1 cellular context compared by ENCODE assay signal in the genomic region with DNA sequence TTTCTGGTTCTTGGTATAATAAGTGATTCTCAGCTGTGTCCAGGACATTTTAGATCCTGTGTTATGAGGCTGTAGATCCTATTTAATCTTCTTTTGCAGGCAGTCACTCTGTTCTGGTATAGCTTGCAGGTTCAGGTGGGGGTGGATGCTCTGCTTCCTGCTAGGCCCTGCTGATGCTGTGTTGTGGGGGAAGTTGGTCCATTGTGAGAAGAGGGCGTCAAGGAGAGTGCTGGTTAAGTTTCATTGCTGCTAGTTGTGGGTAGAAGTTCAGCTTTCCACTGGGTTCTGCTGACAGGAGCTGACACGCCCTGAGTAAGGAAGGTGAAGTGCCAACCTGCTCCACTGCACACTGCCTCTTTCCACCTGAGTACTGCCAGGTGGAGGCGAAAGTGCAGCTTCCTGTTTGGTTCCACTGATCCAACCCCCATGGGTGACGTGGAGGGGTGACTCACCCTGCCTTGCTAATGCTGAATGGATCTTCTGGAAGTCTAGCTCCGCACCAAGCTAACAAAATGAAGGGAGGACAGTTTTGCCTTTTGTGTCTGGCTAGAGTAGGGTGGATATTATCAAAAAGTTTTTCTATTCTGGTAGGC.
TF ChIP-seq lines count a peak whose summit lies in the region.

No MANE protein-coding gene starts in this region.

TF ChIP-seq in IMR-90, 13 proteins besides CTCF, POLR2A, EP300 and RAD21 (continued from another document):
- no peak for TF ChIP-seq USF2 (IDR thresholded peaks at IDR 0.05; ENCODE audit: low read depth, low read length)
- TF ChIP-seq RFX5 (IDR thresholded peaks at IDR 0.05; ENCODE audit: low read depth, low read length) = no peak
- no peak for TF ChIP-seq BHLHE40 (IDR thresholded peaks at IDR 0.05; ENCODE audit: low read depth, low read length)
- no peak for TF ChIP-seq NFE2L2 (IDR thresholded peaks at IDR 0.05; ENCODE audit: low read depth, low read length)
- no peak for TF ChIP-seq CEBPB (IDR thresholded peaks at IDR 0.05; ENCODE audit: low read depth, low read length)
- no peak for TF ChIP-seq RCOR1 (IDR thresholded peaks at IDR 0.05; ENCODE audit: insufficient replicate concordance, low read length)
- no peak for TF ChIP-seq MAZ (IDR thresholded peaks at IDR 0.05; ENCODE audit: borderline replicate concordance, low read depth, low read length)
- TF ChIP-seq, protein P1, sequence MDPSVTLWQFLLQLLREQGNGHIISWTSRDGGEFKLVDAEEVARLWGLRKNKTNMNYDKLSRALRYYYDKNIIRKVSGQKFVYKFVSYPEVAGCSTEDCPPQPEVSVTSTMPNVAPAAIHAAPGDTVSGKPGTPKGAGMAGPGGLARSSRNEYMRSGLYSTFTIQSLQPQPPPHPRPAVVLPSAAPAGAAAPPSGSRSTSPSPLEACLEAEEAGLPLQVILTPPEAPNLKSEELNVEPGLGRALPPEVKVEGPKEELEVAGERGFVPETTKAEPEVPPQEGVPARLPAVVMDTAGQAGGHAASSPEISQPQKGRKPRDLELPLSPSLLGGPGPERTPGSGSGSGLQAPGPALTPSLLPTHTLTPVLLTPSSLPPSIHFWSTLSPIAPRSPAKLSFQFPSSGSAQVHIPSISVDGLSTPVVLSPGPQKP (IDR thresholded peaks at IDR 0.05; ENCODE audit: borderline replicate concordance, low read depth, low read length) = no peak
- TF ChIP-seq FOS (IDR thresholded peaks at IDR 0.05; ENCODE audit: low read depth, low read length) = no peak
TF ChIP-seq in IMR-90: peak in this region for 0.
